ENCODE assay signal across 1 cellular context in genomic region chr12:103986823-103987222, GRCh38.
A peak's percentile ranks its signal among the peaks of the same experiment; 100 is the strongest.
TF ChIP-seq lines count a peak whose summit lies in the region.

No MANE protein-coding gene starts in this region.

TF ChIP-seq in SK-N-SH, 30 proteins besides CTCF, POLR2A, EP300 and RAD21:
- TF ChIP-seq REST (IDR thresholded peaks at IDR 0.05; ENCODE audit: low read depth, low read length) (no peak), FOSL2 (IDR thresholded peaks at IDR 0.05; ENCODE audit: borderline replicate concordance, low read depth) (peak; percentile 15; the same call in 1 of the 2 replicates), CHD2 (IDR thresholded peaks at IDR 0.05; ENCODE audit: low read length, partially characterized antibody) (no peak), GABPA (IDR thresholded peaks at IDR 0.05; ENCODE audit: low read depth) (no peak)
TF ChIP-seq in SK-N-SH: peak in this region for 1.
